ENCODE assay signal across 25 cellular contexts in the genomic region with DNA sequence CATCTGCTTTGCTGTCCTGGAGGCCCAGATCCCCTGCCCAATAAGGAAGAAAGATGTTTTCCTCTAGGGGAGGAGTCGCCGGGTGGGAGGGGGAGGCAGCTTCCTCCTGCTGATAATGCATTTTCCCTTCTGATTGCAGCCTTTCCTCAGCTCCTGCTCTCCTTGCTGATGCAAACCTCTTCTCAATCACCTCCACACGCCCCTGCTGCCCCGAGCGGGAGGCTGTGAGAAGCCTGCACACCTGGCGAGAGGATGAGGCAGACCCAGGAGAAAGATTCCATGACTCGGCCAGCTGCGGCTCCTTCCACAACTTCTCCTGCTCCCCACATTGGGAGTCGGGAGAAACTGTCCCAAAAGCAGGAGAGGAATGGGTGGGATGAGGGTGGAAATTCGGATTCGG.
"Had no signal": no experiment of that assay in that cellular context is flagged by ENCODE, and none has a peak within 500 bp of the region (broad histone marks: within the 10 kb centered on the region; RNA-seq: fewer than 3 reads in every experiment).

No MANE protein-coding gene starts in this region.

- H3K9me3 ChIP-seq: neutrophil, sigmoid colon, testis had no signal

- ATAC-seq: effector memory CD8-positive, alpha-beta T cell; left ventricle myocardium superior; naive thymus-derived CD4-positive, alpha-beta T cell; stimulated activated memory B cell treated with anti-CD40 and anti-IgM and Interleukin-4, amounts not matched to agents 10 μg/mL and 1 μg/mL and 100 μg/mL, for 72 hours; T-cell had no signal

- H3K4me3 Mint-ChIP-seq: activated CD4-positive, alpha-beta memory T cell treated with anti-CD3 and anti-CD28 coated beads, Interleukin-2, amount 10 ng/mL, durations not matched to agents 7 days and 5 days; activated naive CD8-positive, alpha-beta T cell treated with anti-CD3 and anti-CD28 coated beads, Interleukin-2, amount 10 ng/mL, durations not matched to agents 7 days and 5 days; effector memory CD8-positive, alpha-beta T cell; memory B cell; naive thymus-derived CD4-positive, alpha-beta T cell; stimulated activated memory B cell treated with anti-CD40 and anti-IgM and Interleukin-4, amounts not matched to agents 10 μg/mL and 1 μg/mL and 100 μg/mL, for 72 hours; T-cell; type B pancreatic cell had no signal

- H3K4me3 ChIP-seq: sigmoid colon, testis had no signal

- H3K27ac Mint-ChIP-seq: activated CD4-positive, alpha-beta memory T cell treated with anti-CD3 and anti-CD28 coated beads, Interleukin-2, amount 10 ng/mL, durations not matched to agents 7 days and 5 days; activated naive CD8-positive, alpha-beta T cell treated with anti-CD3 and anti-CD28 coated beads, Interleukin-2, amount 10 ng/mL, durations not matched to agents 7 days and 5 days; activated T-helper 2 cell treated with anti-CD3 and anti-CD28 coated beads, Interferon-gamma antibody, Interleukin-2, Interleukin-4, amounts not matched to agents 10 μg/mL and 5 μg/mL and 100 μg/mL, durations not matched to agents 14 hours and 24 hours and 36 hours; effector memory CD8-positive, alpha-beta T cell; memory B cell; naive thymus-derived CD4-positive, alpha-beta T cell; stimulated activated memory B cell treated with anti-CD40 and anti-IgM and Interleukin-4, amounts not matched to agents 10 μg/mL and 1 μg/mL and 100 μg/mL, for 72 hours; T-cell; type B pancreatic cell had no signal

- H3K9ac ChIP-seq: parathyroid adenoma had no signal

- H3K4me1 ChIP-seq: parathyroid adenoma, sigmoid colon, testis had no signal

- H3K36me3 Mint-ChIP-seq: activated naive CD8-positive, alpha-beta T cell treated with anti-CD3 and anti-CD28 coated beads, Interleukin-2, amount 10 ng/mL, durations not matched to agents 7 days and 5 days; memory B cell; naive thymus-derived CD4-positive, alpha-beta T cell; stimulated activated memory B cell treated with anti-CD40 and anti-IgM and Interleukin-4, amounts not matched to agents 10 μg/mL and 1 μg/mL and 100 μg/mL, for 72 hours; T-cell; type B pancreatic cell had no signal

- H3K4me1 Mint-ChIP-seq: activated CD4-positive, alpha-beta memory T cell treated with anti-CD3 and anti-CD28 coated beads, Interleukin-2, amount 10 ng/mL, durations not matched to agents 7 days and 5 days; activated naive CD8-positive, alpha-beta T cell treated with anti-CD3 and anti-CD28 coated beads, Interleukin-2, amount 10 ng/mL, durations not matched to agents 7 days and 5 days; memory B cell; naive thymus-derived CD4-positive, alpha-beta T cell; stimulated activated memory B cell treated with anti-CD40 and anti-IgM and Interleukin-4, amounts not matched to agents 10 μg/mL and 1 μg/mL and 100 μg/mL, for 72 hours; T-cell had no signal

- H3K9me3 Mint-ChIP-seq: activated CD4-positive, alpha-beta memory T cell treated with anti-CD3 and anti-CD28 coated beads, Interleukin-2, amount 10 ng/mL, durations not matched to agents 7 days and 5 days; activated naive CD8-positive, alpha-beta T cell treated with anti-CD3 and anti-CD28 coated beads, Interleukin-2, amount 10 ng/mL, durations not matched to agents 7 days and 5 days; activated T-helper 2 cell treated with anti-CD3 and anti-CD28 coated beads, Interferon-gamma antibody, Interleukin-2, Interleukin-4, amounts not matched to agents 10 μg/mL and 5 μg/mL and 100 μg/mL, durations not matched to agents 14 hours and 24 hours and 36 hours; effector memory CD8-positive, alpha-beta T cell; memory B cell; stimulated activated memory B cell treated with anti-CD40 and anti-IgM and Interleukin-4, amounts not matched to agents 10 μg/mL and 1 μg/mL and 100 μg/mL, for 72 hours; T-cell; type B pancreatic cell had no signal

- H3K27me3 ChIP-seq: testis had no signal

- H3K36me3 ChIP-seq: neutrophil, sigmoid colon had no signal

- H3K27ac ChIP-seq: epithelial cell of prostate, neutrophil, parathyroid adenoma, sigmoid colon, testis had no signal

- DNase-seq: activated CD4-positive, alpha-beta memory T cell treated with anti-CD3 and anti-CD28 coated beads, Interleukin-2, amount 10 ng/mL, durations not matched to agents 7 days and 5 days; activated CD4-positive, alpha-beta T cell treated with anti-CD3 and anti-CD28 coated beads for 48 hours; activated CD4-positive, CD25-positive, alpha-beta regulatory T cell; activated naive CD4-positive, alpha-beta T cell treated with Interleukin-2 at 50 U/mL for 16 hours; activated naive CD8-positive, alpha-beta T cell treated with anti-CD3 and anti-CD28 coated beads, Interleukin-2, amount 10 ng/mL, durations not matched to agents 7 days and 5 days; activated T-cell treated with anti-CD3 and anti-CD28 coated beads, Interleukin-2, amount 50 U/mL, for 1 hour; amygdala; effector memory CD8-positive, alpha-beta T cell; foreskin fibroblast; hippocampal formation; kidney glomerular epithelial cell; left ventricle myocardium superior; naive thymus-derived CD4-positive, alpha-beta T cell; sigmoid colon; stimulated activated CD4-positive, alpha-beta T cell treated with anti-CD3 and anti-CD28 coated beads, Interleukin-4, amount 100 ng/mL, for 4 hours; T-cell; T-helper 9 cell; testis had no signal
